ENCODE assay signal across 8 cellular contexts in the genomic region with DNA sequence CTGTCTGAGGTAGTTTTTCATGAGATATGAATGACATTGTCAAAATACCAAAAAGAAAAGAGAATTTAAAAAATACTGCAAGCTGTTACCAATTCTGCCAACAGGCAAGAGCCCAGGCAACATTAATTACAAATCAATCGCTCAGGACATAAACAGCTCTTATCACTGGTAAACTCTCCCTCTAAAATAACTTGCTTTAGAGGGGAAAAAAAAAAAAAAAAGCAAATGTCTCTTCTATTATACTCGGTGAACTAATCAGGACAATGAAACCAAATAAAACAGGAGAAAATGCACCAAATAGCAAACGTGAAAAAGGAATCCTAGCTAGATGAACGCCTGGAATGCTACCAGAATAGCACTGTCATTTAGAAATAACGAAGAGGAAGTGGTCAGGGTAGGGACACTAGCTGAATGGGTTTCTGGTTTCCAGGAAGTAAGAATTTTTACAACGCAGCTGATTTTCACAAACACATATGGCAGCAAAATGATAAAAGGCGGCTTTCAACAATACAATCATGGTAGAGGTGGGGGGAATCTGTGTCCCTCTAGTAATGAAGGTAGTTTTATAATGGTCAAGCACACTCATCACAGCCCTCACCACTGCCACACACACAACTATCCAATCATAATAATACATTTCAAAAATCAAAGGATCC.
A peak's percentile ranks its signal among the peaks of the same experiment; 100 is the strongest.
DNase-seq lines count a peak whose midpoint lies in the region; ATAC-seq and TF ChIP-seq lines count a peak whose summit lies in the region.

No MANE protein-coding gene starts in this region.

- H3K4me3 ChIP-seq in fibroblast of pulmonary artery (replicated peaks; ENCODE audit: low read depth, low read length): peak overlapping the region; percentile 24

- peaks cover 22% of the 10 kb centered on the region for H3K4me1 Mint-ChIP-seq in stimulated activated naive CD8-positive, alpha-beta T cell treated with anti-CD3 and anti-CD28 coated beads, Interleukin-15, amount 100 ng/mL, for 72 hours

- peak overlapping the region; percentile 39 to 42 for H3K4me3 Mint-ChIP-seq in stimulated activated naive CD8-positive, alpha-beta T cell treated with anti-CD3 and anti-CD28 coated beads, Interleukin-15, amount 100 ng/mL, for 72 hours

- peak overlapping the region in 1 of 2 donors; percentile 65 for H3K27ac Mint-ChIP-seq in stimulated activated naive CD8-positive, alpha-beta T cell treated with anti-CD3 and anti-CD28 coated beads, Interleukin-15, amount 100 ng/mL, for 72 hours

- peak; percentile 60 for ATAC-seq in GM19351 (IDR thresholded peaks at IDR 0.05; ENCODE audit: unreplicated experiment)
- ATAC-seq in stimulated activated naive CD8-positive, alpha-beta T cell treated with anti-CD3 and anti-CD28 coated beads, Interleukin-15, amount 100 ng/mL, for 72 hours: peak; percentile 74
- no peak for ATAC-seq in GM19328 (IDR thresholded peaks at IDR 0.05; ENCODE audit: unreplicated experiment)
- no peak for ATAC-seq in GM19324 (IDR thresholded peaks at IDR 0.05; ENCODE audit: low FRiP score, unreplicated experiment)
- no peak for ATAC-seq in HG02938 (IDR thresholded peaks at IDR 0.05; ENCODE audit: unreplicated experiment)

- DNase-seq in AG20443 (ENCODE audit: low spot score): peak; percentile 48
- DNase-seq in NOMO-1 (lab: John Stamatoyannopoulos, UW; ENCODE audit: unreplicated experiment in 2 of 2): peak; percentile 28 to 91
- peak; percentile 43 for DNase-seq in fibroblast of pulmonary artery (ENCODE audit: low read depth)
- DNase-seq in stimulated activated naive CD8-positive, alpha-beta T cell treated with anti-CD3 and anti-CD28 coated beads, Interleukin-15, amount 100 ng/mL, for 72 hours: no peak

- peaks cover 7 to 11% of the 10 kb centered on the region in 2 donors for H3K9me3 Mint-ChIP-seq in stimulated activated naive CD8-positive, alpha-beta T cell treated with anti-CD3 and anti-CD28 coated beads, Interleukin-15, amount 100 ng/mL, for 72 hours

- no peaks in the 10 kb centered on the region for H3K27me3 Mint-ChIP-seq in stimulated activated naive CD8-positive, alpha-beta T cell treated with anti-CD3 and anti-CD28 coated beads, Interleukin-15, amount 100 ng/mL, for 72 hours

- no peak for TF ChIP-seq CTCF in fibroblast of pulmonary artery (IDR thresholded peaks at IDR 0.05; ENCODE audit: low read length, missing control alignments)

Comparison
In these comparisons a context has a peak if more than half of its experiments do, and no peak if none do; other contexts are left out.
1. DNase-seq: peak in AG20443 (single experiment), NOMO-1 (2 of 2) and fibroblast of pulmonary artery (single experiment); none in stimulated activated naive CD8-positive, alpha-beta T cell treated with anti-CD3 and anti-CD28 coated beads, Interleukin-15, amount 100 ng/mL, for 72 hours (0 of 2).
2. ATAC-seq: peak in GM19351 (single experiment) and stimulated activated naive CD8-positive, alpha-beta T cell treated with anti-CD3 and anti-CD28 coated beads, Interleukin-15, amount 100 ng/mL, for 72 hours (single experiment); none in GM19328 (single experiment), GM19324 (single experiment) and HG02938 (single experiment).